In genomic region chr3:16370872-16371740, GRCh38 we compare ENCODE assay signal across 8 cellular contexts.
A peak's percentile ranks its signal among the peaks of the same experiment; 100 is the strongest.
DNase-seq lines count a peak whose midpoint lies in the region; ATAC-seq lines count a peak whose summit lies in the region.

No MANE protein-coding gene starts in this region.

- H3K4me3 ChIP-seq in aorta (ENCODE audit: low read length in 2 of 2), result no peak overlapping the region

- WGBS in aorta, 2 donors, result 36 to 40% methylated on average over 10 of the region's 10 CpGs

- peak overlapping the region; percentile 54 to 77 for H3K27ac ChIP-seq in aorta (ENCODE audit: low read depth in 1 of 2, low read length in 2 of 2)

- intact Hi-C loops in left ventricle myocardium superior (cut with micrococcal nuclease) (loop anchor here (5.0 kb wide), 1 partner anchor 146 kb away; no protein-coding TSS in a partner anchor), aorta (cut with DNase I) (loop anchor here in 1 of 2 donors (2.0 to 10.0 kb wide), 2 partner anchors 78 to 144 kb away; partner anchors contain the start of gene RFTN1)

- DNase-seq in stimulated activated CD4-positive, alpha-beta T cell treated with anti-CD3 and anti-CD28 coated beads, Interleukin-4, amount 100 ng/mL, for 1 hour, result peak; percentile 22
- DNase-seq in stimulated activated CD4-positive, alpha-beta T cell treated with anti-CD3 and anti-CD28 coated beads, Interleukin-2, amount 100 ng/mL, for 48 hours, result no peak
- DNase-seq in NCI-H146 treated with DMSO at 0.1 percent for 48 hours (lab: John Stamatoyannopoulos, UW; ENCODE audit: unreplicated experiment) (peak; percentile 53), left ventricle myocardium superior (peak; percentile 62), aorta (peak in 1 of 2 donors; percentile 72), NCI-H1092 (lab: John Stamatoyannopoulos, UW) (no peak), GOT3 (lab: John Stamatoyannopoulos, UW) (no peak), NCI-H2029 (lab: John Stamatoyannopoulos, UW) (no peak)

- peaks cover 6% of the 10 kb centered on the region in 2 donors for H3K4me1 ChIP-seq in aorta (ENCODE audit: control insufficient read depth in 1 of 2, insufficient read depth in 2 of 2, low read length in 2 of 2)

- peak; percentile 55 for ATAC-seq in left ventricle myocardium superior
- peak; percentile 60 for ATAC-seq in aorta (ENCODE audit: low FRiP score)

- H3K27me3 ChIP-seq in aorta (ENCODE audit: control insufficient read depth in 1 of 2, insufficient read depth in 2 of 2, low read length in 1 of 2), result no peaks in the 10 kb centered on the region

- no peaks in the 10 kb centered on the region for H3K9me3 ChIP-seq in aorta (ENCODE audit: control insufficient read depth, low read length)

- H3K36me3 ChIP-seq in aorta (ENCODE audit: control insufficient read depth in 1 of 2, insufficient read depth in 2 of 2, low read length in 1 of 2), result no peaks in the 10 kb centered on the region

Comparison
In these comparisons a context has a peak if more than half of its experiments do, and no peak if none do; other contexts are left out.
1. DNase-seq: peak in stimulated activated CD4-positive, alpha-beta T cell treated with anti-CD3 and anti-CD28 coated beads, Interleukin-4, amount 100 ng/mL, for 1 hour (single experiment), NCI-H146 treated with DMSO at 0.1 percent for 48 hours (single experiment) and left ventricle myocardium superior (single experiment); none in stimulated activated CD4-positive, alpha-beta T cell treated with anti-CD3 and anti-CD28 coated beads, Interleukin-2, amount 100 ng/mL, for 48 hours (0 of 2), NCI-H1092 (single experiment), GOT3 (single experiment) and NCI-H2029 (single experiment).